ENCODE assay signal across 8 cellular contexts in genomic region chr2:172102858-172103359, GRCh38. TPM values are rescaled to one million over a fixed set of nuclear protein-coding genes. Genes with fewer than 3 reads are reported as not detected.
DNase-seq lines count a peak whose midpoint lies in the region; ATAC-seq, FAIRE-seq and TF ChIP-seq lines count a peak whose summit lies in the region.

Gene DLX2 (minus strand): TSS chr2:172102900. CDS start chr2:172102538, 362 bp downstream.

- no peaks in the 10 kb centered on the region for H3K9me3 ChIP-seq in heart left ventricle

- H3K4me1 ChIP-seq in heart left ventricle = peaks cover 2 to 80% (median 51%) of the 10 kb centered on the region in 12 donors

- peaks cover 83 to 100% (median 100%) of the 10 kb centered on the region in 9 donors for H3K27me3 ChIP-seq in heart left ventricle

- H3K36me3 Mint-ChIP-seq in activated naive CD8-positive, alpha-beta T cell treated with anti-CD3 and anti-CD28 coated beads for 36 hours = peaks cover 1% of the 10 kb centered on the region

- no peak within 1 kb of the TSS for H3K27ac Mint-ChIP-seq in activated naive CD8-positive, alpha-beta T cell treated with anti-CD3 and anti-CD28 coated beads for 36 hours

- DNase-seq in GM03348 (ENCODE audit: low spot score) (peak; percentile 95), H54 (ENCODE audit: insufficient read length, low spot score) (peak; percentile 85), LoVo (ENCODE audit: low spot score) (peak; percentile 96), SHP77 (lab: John Stamatoyannopoulos, UW) (peak; percentile 83 to 87), heart left ventricle (peak; percentile 68 to 88 (median 80)), posterior vena cava (ENCODE audit: low spot score) (peak; percentile 93), NK-92 (lab: John Stamatoyannopoulos, UW; ENCODE audit: unreplicated experiment) (no peak)
- DNase-seq in activated naive CD8-positive, alpha-beta T cell treated with anti-CD3 and anti-CD28 coated beads for 36 hours = peak; percentile 74

- peak within 1 kb of the TSS; percentile 81 for H3K4me3 Mint-ChIP-seq in activated naive CD8-positive, alpha-beta T cell treated with anti-CD3 and anti-CD28 coated beads for 36 hours

- TF ChIP-seq CTCF in heart left ventricle (IDR thresholded peaks at IDR 0.05) = no peak

- H3K9me3 Mint-ChIP-seq in activated naive CD8-positive, alpha-beta T cell treated with anti-CD3 and anti-CD28 coated beads for 36 hours = no peaks in the 10 kb centered on the region

- H3K4me1 Mint-ChIP-seq in activated naive CD8-positive, alpha-beta T cell treated with anti-CD3 and anti-CD28 coated beads for 36 hours = peaks cover 48% of the 10 kb centered on the region

- ATAC-seq in heart left ventricle = peak; percentile 32 to 78 (median 69)

- no peak for FAIRE-seq in H54 (lab: Jason Lieb, UNC)

- no peak within 1 kb of the TSS for H3K27ac ChIP-seq in heart left ventricle

- peaks cover 0 to 3% (median 0%) of the 10 kb centered on the region in 9 donors for H3K36me3 ChIP-seq in heart left ventricle

- peak within 1 kb of the TSS; percentile 15 to 66 (median 51) for H3K4me3 ChIP-seq in heart left ventricle

- TF ChIP-seq POLR2A in H54 (IDR thresholded peaks at IDR 0.05; ENCODE audit: low read depth, low read length) (no peak), heart left ventricle (IDR thresholded peaks at IDR 0.05) (no peak)

- intact Hi-C loops in heart left ventricle (cut with DNase I) = loop anchor here (1.0 to 10.0 kb wide), 11 partner anchors 101 to 528 kb away; partner anchors contain the start of gene HAT1 (in 1 of the 10)
- intact Hi-C loops in posterior vena cava (cut with DNase I) = no loop called here

- H3K27me3 Mint-ChIP-seq in activated naive CD8-positive, alpha-beta T cell treated with anti-CD3 and anti-CD28 coated beads for 36 hours = peaks cover 93% of the 10 kb centered on the region

- WGBS in heart left ventricle, 4 donors = 1% methylated on average over 19 to 36 of the region's 36 CpGs

RNA-seq across cellular contexts. Expression of gene DLX2, which starts in this region (rescaled TPM):
- not detected for total RNA-seq in activated naive CD8-positive, alpha-beta T cell treated with anti-CD3 and anti-CD28 coated beads for 36 hours
- total RNA-seq in heart left ventricle (not detected), posterior vena cava (not detected)
- polyA plus RNA-seq in heart left ventricle = not detected

Comparison
In these comparisons a context has a peak if more than half of its experiments do, and no peak if none do; other contexts are left out.
1. Peak in DNase-seq in activated naive CD8-positive, alpha-beta T cell treated with anti-CD3 and anti-CD28 coated beads for 36 hours; RNA of the gene not detected or under 1 TPM.
2. Peak in DNase-seq, ATAC-seq and H3K4me3 ChIP-seq in heart left ventricle; RNA of the gene not detected or under 1 TPM.
3. Peak in DNase-seq in posterior vena cava; RNA of the gene not detected or under 1 TPM.
4. intact Hi-C loops: an anchor here in heart left ventricle (1.0 to 10.0 kb wide); none called in posterior vena cava.